ENCODE assay signal across 1 cellular context in genomic region chr17:59829217-59830006, GRCh38.
TF ChIP-seq lines count a peak whose summit lies in the region.

No MANE protein-coding gene starts in this region.

TF ChIP-seq in K562, 482 proteins besides CTCF, POLR2A, EP300 and RAD21 (continued from another document and continues in another):
- TF ChIP-seq ZNF79 (CRISPR knock-in tag; IDR thresholded peaks at IDR 0.05; ENCODE audit: low read depth) (no peak), TAF15 (IDR thresholded peaks at IDR 0.05; ENCODE audit: low read depth, low read length) (no peak), NFXL1 (CRISPR knock-in tag; IDR thresholded peaks at IDR 0.05) (no peak), ZNF124 (CRISPR knock-in tag; IDR thresholded peaks at IDR 0.05) (no peak), HMG20B (CRISPR knock-in tag; IDR thresholded peaks at IDR 0.05) (no peak), ZNF282 (CRISPR knock-in tag; IDR thresholded peaks at IDR 0.05) (no peak), NCOA2 (IDR thresholded peaks at IDR 0.05; ENCODE audit: partially characterized antibody in 2 of 2) (peak in 1 of 2 experiments; percentile 45), ZNF395 (CRISPR knock-in tag; IDR thresholded peaks at IDR 0.05) (no peak), ZKSCAN8 (CRISPR knock-in tag; IDR thresholded peaks at IDR 0.05) (peak; percentile 82), TEAD4 (IDR thresholded peaks at IDR 0.05; ENCODE audit: low read length) (peak; percentile 71; the same call in 1 of the 2 replicates), TEAD4 (CRISPR knock-in tag; IDR thresholded peaks at IDR 0.05; ENCODE audit: borderline replicate concordance) (no peak), NUFIP1 (IDR thresholded peaks at IDR 0.05; ENCODE audit: partially characterized antibody) (no peak), HDAC6 (IDR thresholded peaks at IDR 0.05; ENCODE audit: low read depth, low read length) (no peak), ZNF830 (CRISPR knock-in tag; IDR thresholded peaks at IDR 0.05) (no peak), MEF2A (IDR thresholded peaks at IDR 0.05; ENCODE audit: control insufficient read depth, low read depth, low read length) (no peak), SAFB (IDR thresholded peaks at IDR 0.05; ENCODE audit: borderline replicate concordance, low read depth, low read length) (no peak), ZNF324 (CRISPR knock-in tag; IDR thresholded peaks at IDR 0.05) (no peak), RBM14 (IDR thresholded peaks at IDR 0.05; ENCODE audit: borderline replicate concordance, insufficient read depth, low read depth, low read length) (no peak), ZNF584 (CRISPR knock-in tag; IDR thresholded peaks at IDR 0.05; ENCODE audit: low read depth) (0 out of 2 replicates have a peak, but pooled peaks have one; percentile 45), KDM1A (IDR thresholded peaks at IDR 0.05) (peak; percentile 24 to 39; a peak in 2 of 4 replicates), ATF3 (IDR thresholded peaks at IDR 0.05) (peak; percentile 93), ATF3 (CRISPR knock-in tag; conservative IDR thresholded peaks at IDR 0.05) (no peak), RCOR1 (IDR thresholded peaks at IDR 0.05; ENCODE audit: borderline replicate concordance in 1 of 2, low read depth in 2 of 2, low read length in 2 of 2) (peak in 1 of 2 experiments; percentile 73; a peak in 2 of 4 replicates), IRF1 (CRISPR knock-in tag; IDR thresholded peaks at IDR 0.05; ENCODE audit: borderline replicate concordance) (no peak), HES1 (IDR thresholded peaks at IDR 0.05; ENCODE audit: low read depth) (no peak), RAD51 (IDR thresholded peaks at IDR 0.05; ENCODE audit: borderline replicate concordance, low read depth) (no peak), AFF1 (IDR thresholded peaks at IDR 0.05; ENCODE audit: low read depth in 1 of 2, partially characterized antibody in 2 of 2) (peak in 1 of 2 experiments; percentile 62), TSC22D4 (tag; IDR thresholded peaks at IDR 0.05) (no peak), ZNF668 (CRISPR knock-in tag; IDR thresholded peaks at IDR 0.05) (no peak), DEAF1 (CRISPR knock-in tag; IDR thresholded peaks at IDR 0.05) (no peak), MYBL2 (IDR thresholded peaks at IDR 0.05; ENCODE audit: low read depth) (peak; percentile 95), MYBL2 (CRISPR knock-in tag; IDR thresholded peaks at IDR 0.05; ENCODE audit: borderline replicate concordance) (no peak), ETS2 (tag; IDR thresholded peaks at IDR 0.05; ENCODE audit: borderline replicate concordance, poor library complexity, severe bottlenecking) (no peak), MAFF (IDR thresholded peaks at IDR 0.05; ENCODE audit: low read length) (peak; percentile 89), ZNF551 (CRISPR knock-in tag; IDR thresholded peaks at IDR 0.05) (no peak), PHB (CRISPR knock-in tag; IDR thresholded peaks at IDR 0.05) (no peak), CHD7 (IDR thresholded peaks at IDR 0.05; ENCODE audit: low read depth, low read length) (no peak), C11orf30 (IDR thresholded peaks at IDR 0.05; ENCODE audit: low read depth) (peak; percentile 99), MYNN (IDR thresholded peaks at IDR 0.05) (no peak), MYNN (CRISPR knock-in tag; IDR thresholded peaks at IDR 0.05) (no peak), ZNF12 (CRISPR knock-in tag; IDR thresholded peaks at IDR 0.05) (no peak), HDAC1 (IDR thresholded peaks at IDR 0.05) (peak in 1 of 2 experiments; percentile 40; a peak in 2 of 4 replicates), NONO (IDR thresholded peaks at IDR 0.05; ENCODE audit: low read depth in 2 of 2, low read length in 1 of 2) (no peak), PHB2 (IDR thresholded peaks at IDR 0.05; ENCODE audit: low read depth) (no peak), EHMT2 (IDR thresholded peaks at IDR 0.05) (no peak), TGIF2 (CRISPR knock-in tag; IDR thresholded peaks at IDR 0.05) (no peak), MEF2D (tag; conservative IDR thresholded peaks at IDR 0.05; ENCODE audit: low read depth) (no peak), ARID1B (IDR thresholded peaks at IDR 0.05) (peak; percentile 87), SPI1 (IDR thresholded peaks at IDR 0.05; ENCODE audit: borderline replicate concordance, low read depth, low read length) (no peak), ZNF699 (CRISPR knock-in tag; IDR thresholded peaks at IDR 0.05; ENCODE audit: insufficient replicate concordance) (no peak)
